8 cellular contexts compared by ENCODE assay signal in genomic region chr11:9265211-9266131, GRCh38. TPM values are rescaled to one million over a fixed set of nuclear protein-coding genes. Genes with fewer than 3 reads are reported as not detected.
DNase-seq lines count a peak whose midpoint lies in the region; ATAC-seq and TF ChIP-seq lines count a peak whose summit lies in the region.

DENND5A (minus strand) TSS chr11:9265350; CDS start chr11:9265069, 281 bp downstream.

- intact Hi-C loops in dendritic cell treated with granulocyte-macrophage colony-stimulating factor and Interleukin-4, amounts not matched to agents 40 ng/mL and 50 ng/mL, for 4 days (cut with micrococcal nuclease), result loop anchor here (1.0 to 2.0 kb wide), 2 partner anchors 8 to 49 kb away; partner anchors contain the start of gene TMEM41B
- intact Hi-C loops in left lung (cut with DNase I), result loop anchor here in 1 of 2 donors (10.0 kb wide), 1 partner anchor 91 kb away; no protein-coding TSS in a partner anchor

- no peaks in the 10 kb centered on the region for H3K9me3 ChIP-seq in left lung

- TF ChIP-seq CTCF in GM12875 (IDR thresholded peaks at IDR 0.05; ENCODE audit: borderline replicate concordance, insufficient read depth, low read depth, low read length), result no peak
- no peak for TF ChIP-seq CTCF in left lung (IDR thresholded peaks at IDR 0.05)

- H3K4me3 Mint-ChIP-seq in dendritic cell treated with granulocyte-macrophage colony-stimulating factor and Interleukin-4, amounts not matched to agents 40 ng/mL and 50 ng/mL, for 4 days, result peak within 1 kb of the TSS; percentile 84

- DNase-seq in NCI-H460 (ENCODE audit: extremely low read depth, low read depth), result peak; percentile 56
- peak; percentile 25 to 41 for DNase-seq in activated CD4-positive, alpha-beta T cell treated with anti-CD3 and anti-CD28 coated beads, Interleukin-2, amount 50 U/mL, for 24 hours (ENCODE audit: low read depth in 1 of 2, low spot score in 1 of 2)
- peak; percentile 89 to 95 for DNase-seq in left lung
- peak; percentile 41 for DNase-seq in stimulated activated CD4-positive, alpha-beta T cell treated with anti-CD3 and anti-CD28 coated beads, Interleukin-2, amount 100 ng/mL, for 4 hours (ENCODE audit: low read depth)

- peak within 1 kb of the TSS; percentile 96 to 99 for H3K27ac ChIP-seq in left lung

- no peaks in the 10 kb centered on the region for H3K36me3 ChIP-seq in left lung

- peaks cover 26% of the 10 kb centered on the region for H3K36me3 Mint-ChIP-seq in dendritic cell treated with granulocyte-macrophage colony-stimulating factor and Interleukin-4, amounts not matched to agents 40 ng/mL and 50 ng/mL, for 4 days (ENCODE audit: low read depth)

- peaks cover 38% of the 10 kb centered on the region for H3K4me1 Mint-ChIP-seq in dendritic cell treated with granulocyte-macrophage colony-stimulating factor and Interleukin-4, amounts not matched to agents 40 ng/mL and 50 ng/mL, for 4 days (ENCODE audit: low read depth)

- peak within 1 kb of the TSS; percentile 71 for H3K4me3 ChIP-seq in GM12875 (ENCODE audit: low read depth, low read length)
- peak within 1 kb of the TSS; percentile 79 to 88 for H3K4me3 ChIP-seq in left lung

- no peaks in the 10 kb centered on the region for H3K9me3 Mint-ChIP-seq in dendritic cell treated with granulocyte-macrophage colony-stimulating factor and Interleukin-4, amounts not matched to agents 40 ng/mL and 50 ng/mL, for 4 days

- peak; percentile 43 for ATAC-seq in HG03095 (IDR thresholded peaks at IDR 0.05; ENCODE audit: unreplicated experiment)
- peak; percentile 91 for ATAC-seq in left lung
- ATAC-seq in HG03378 (IDR thresholded peaks at IDR 0.05; ENCODE audit: unreplicated experiment), result no peak

- H3K4me1 ChIP-seq in left lung, result peaks cover 9 to 39% of the 10 kb centered on the region in 2 donors

- H3K27me3 ChIP-seq in left lung, result no peaks in the 10 kb centered on the region

- H3K27ac Mint-ChIP-seq in dendritic cell treated with granulocyte-macrophage colony-stimulating factor and Interleukin-4, amounts not matched to agents 40 ng/mL and 50 ng/mL, for 4 days, result peak within 1 kb of the TSS; percentile 96

- H3K27me3 Mint-ChIP-seq in dendritic cell treated with granulocyte-macrophage colony-stimulating factor and Interleukin-4, amounts not matched to agents 40 ng/mL and 50 ng/mL, for 4 days, result peaks cover 25% of the 10 kb centered on the region

RNA-seq across cellular contexts. Expression of gene DENND5A, which starts in this region (rescaled TPM):
- 36.5 and 46.3 TPM in 2 replicates for total RNA-seq in NCI-H460 (2014; rRNA removed; shearing (Covaris generic))
- polyA plus RNA-seq in NCI-H460 (2014; cell fraction: nucleus; rRNA removed), result 39.7 and 53.2 TPM in 2 replicates
- 10 to 100 TPM; 65.7 to 99.8 TPM for total RNA-seq in left lung

Comparison
In these comparisons a context has a peak if more than half of its experiments do, and no peak if none do; other contexts are left out.
1. DNase-seq: peak in every context shown above with its lines; median percentile 92 in left lung; 56 in NCI-H460; 41 in stimulated activated CD4-positive, alpha-beta T cell treated with anti-CD3 and anti-CD28 coated beads, Interleukin-2, amount 100 ng/mL, for 4 hours; 33 in activated CD4-positive, alpha-beta T cell treated with anti-CD3 and anti-CD28 coated beads, Interleukin-2, amount 50 U/mL, for 24 hours.